Comparison of ENCODE assay signal across 7 cellular contexts in genomic region chr5:80481019-80481893, GRCh38. TPM values are rescaled to one million over a fixed set of nuclear protein-coding genes. Genes with fewer than 3 reads are reported as not detected.
DNase-seq lines count a peak whose midpoint lies in the region; ATAC-seq and TF ChIP-seq lines count a peak whose summit lies in the region.

No MANE protein-coding gene starts in this region.

- H3K4me2 ChIP-seq in GM23248 (ENCODE audit: unreplicated experiment) (no peak overlapping the region), smooth muscle cell (no peak overlapping the region)

- H2AFZ ChIP-seq in GM23248: no peak overlapping the region
- H2AFZ ChIP-seq in smooth muscle cell (ENCODE audit: low read depth): no peak overlapping the region

- H3K4me1 Mint-ChIP-seq in activated CD4-positive, alpha-beta T cell treated with anti-CD3 and anti-CD28 coated beads, Interleukin-2, amount 10 ng/mL, durations not matched to agents 7 days and 5 days: peaks cover 12% of the 10 kb centered on the region

- H3F3A ChIP-seq in GM23248 (ENCODE audit: insufficient read depth) (0 out of 2 replicates have a peak, but pooled peaks cover 2% of the 10 kb centered on the region), smooth muscle cell (ENCODE audit: low read depth) (no peaks in the 10 kb centered on the region)

- peak; percentile 55 for TF ChIP-seq CTCF in smooth muscle cell (IDR thresholded peaks at IDR 0.05; ENCODE audit: borderline replicate concordance, insufficient read depth, poor library complexity, severe bottlenecking)

- H4K20me1 ChIP-seq in GM23248 (ENCODE audit: insufficient read depth) (no peaks in the 10 kb centered on the region), smooth muscle cell (ENCODE audit: low read depth) (no peaks in the 10 kb centered on the region)

- DNase-seq in ELF-1 (ENCODE audit: low read depth, low spot score) (peak; percentile 59), GM23248 (peak; percentile 78), NCI-H2107 treated with DMSO at 0.1 percent for 48 hours (lab: John Stamatoyannopoulos, UW; ENCODE audit: unreplicated experiment) (peak; percentile 1), germinal center (ENCODE audit: low spot score) (peak; percentile 57), smooth muscle cell (lab: John Stamatoyannopoulos, UW; ENCODE audit: unreplicated experiment) (no peak)
- DNase-seq in activated CD4-positive, alpha-beta T cell treated with anti-CD3 and anti-CD28 coated beads, Interleukin-2, amount 10 ng/mL, durations not matched to agents 7 days and 5 days: peak; percentile 67

- H3K9me3 ChIP-seq in GM23248 (ENCODE audit: low read depth) (no peaks in the 10 kb centered on the region), smooth muscle cell (replicated peaks; ENCODE audit: low read depth) (no peaks in the 10 kb centered on the region)

- H3K36me3 ChIP-seq in GM23248 (ENCODE audit: low read depth): peaks cover 17% of the 10 kb centered on the region; the same call in 1 of the 2 replicates
- H3K36me3 ChIP-seq in smooth muscle cell (ENCODE audit: low read depth): peaks cover 35% of the 10 kb centered on the region

- H3K79me2 ChIP-seq in GM23248 (ENCODE audit: insufficient read depth): no peaks in the 10 kb centered on the region
- H3K79me2 ChIP-seq in smooth muscle cell (ENCODE audit: low read depth): no peaks in the 10 kb centered on the region

- H3K27me3 Mint-ChIP-seq in activated CD4-positive, alpha-beta T cell treated with anti-CD3 and anti-CD28 coated beads, Interleukin-2, amount 10 ng/mL, durations not matched to agents 7 days and 5 days: no peaks in the 10 kb centered on the region

- H3K4me3 ChIP-seq in GM23248 (no peak overlapping the region), smooth muscle cell (no peak overlapping the region)

- H3K27ac Mint-ChIP-seq in activated CD4-positive, alpha-beta T cell treated with anti-CD3 and anti-CD28 coated beads, Interleukin-2, amount 10 ng/mL, durations not matched to agents 7 days and 5 days: no peak overlapping the region

- H3K9me2 ChIP-seq in GM23248 (ENCODE audit: insufficient read depth): no peaks in the 10 kb centered on the region

- 98 to 99% methylated on average over 3 of the region's 3 CpGs for WGBS in GM23248 (ENCODE audit: low coverage in 1 of 2, low lambda C conversion rate in 2 of 2, missing lambda C conversion rate in 2 of 2), 2 experiments
- WGBS in smooth muscle cell (ENCODE audit: low lambda C conversion rate): 92% methylated on average over 3 of the region's 3 CpGs

- CTCF ChIA-PET in activated CD4-positive, alpha-beta T cell treated with anti-CD3 and anti-CD28 coated beads, Interleukin-2, amount 10 ng/mL, durations not matched to agents 7 days and 5 days (lab: Charles Lee): interaction anchor here (1.1 to 1.7 kb wide), 5 partner anchors 15 to 684 kb away, joined by 3 to 11 read pairs (median 4); no protein-coding TSS in a partner anchor

- H3K27me3 ChIP-seq in GM23248 (replicated peaks; ENCODE audit: insufficient read depth): no peaks in the 10 kb centered on the region
- H3K27me3 ChIP-seq in smooth muscle cell (ENCODE audit: low read depth): no peaks in the 10 kb centered on the region

- in situ Hi-C loops in GM23248 (cut with MboI): no loop called here

- H3K4me1 ChIP-seq in GM23248 (ENCODE audit: insufficient read depth) (no peaks in the 10 kb centered on the region), smooth muscle cell (ENCODE audit: low read depth) (no peaks in the 10 kb centered on the region)

- no peak overlapping the region for H3K4me3 Mint-ChIP-seq in activated CD4-positive, alpha-beta T cell treated with anti-CD3 and anti-CD28 coated beads, Interleukin-2, amount 10 ng/mL, durations not matched to agents 7 days and 5 days

- peaks cover 18% of the 10 kb centered on the region for H3K36me3 Mint-ChIP-seq in activated CD4-positive, alpha-beta T cell treated with anti-CD3 and anti-CD28 coated beads, Interleukin-2, amount 10 ng/mL, durations not matched to agents 7 days and 5 days (ENCODE audit: low read depth)

- H3K27ac ChIP-seq in GM23248: no peak overlapping the region
- H3K27ac ChIP-seq in smooth muscle cell (ENCODE audit: low read depth): no peak overlapping the region

- H3K9ac ChIP-seq in GM23248: no peak overlapping the region
- H3K9ac ChIP-seq in smooth muscle cell (ENCODE audit: low read depth): no peak overlapping the region

- POLR2A ChIA-PET in activated CD4-positive, alpha-beta T cell treated with anti-CD3 and anti-CD28 coated beads, Interleukin-2, amount 10 ng/mL, durations not matched to agents 7 days and 5 days (lab: Charles Lee): interaction anchor here (0.7 kb wide), 1 partner anchor 183 kb away, joined by 3 read pairs; no protein-coding TSS in a partner anchor

- no peak for ATAC-seq in GM19328 (IDR thresholded peaks at IDR 0.05; ENCODE audit: unreplicated experiment)

- peaks cover 5% of the 10 kb centered on the region for H3K9me3 Mint-ChIP-seq in activated CD4-positive, alpha-beta T cell treated with anti-CD3 and anti-CD28 coated beads, Interleukin-2, amount 10 ng/mL, durations not matched to agents 7 days and 5 days

RNA-seq across cellular contexts. Expression of gene FAM151B, which starts 6.6 kb away (rescaled TPM):
- 3.4 and 7.8 TPM in 2 replicates for total RNA-seq in GM23248 (2014; rRNA removed; shearing (Covaris generic))
- 2.6 and 4.4 TPM in 2 replicates for polyA plus RNA-seq in GM23248 (2016; fragmentation: Nextera tagmentation; extraction: Ambion mirVana)
- under 1 TPM; 0.15 to 0.52 TPM for total RNA-seq in activated CD4-positive, alpha-beta T cell treated with anti-CD3 and anti-CD28 coated beads, Interleukin-2, amount 10 ng/mL, durations not matched to agents 7 days and 5 days
- total RNA-seq in smooth muscle cell: 5.9 and 6.2 TPM in 2 replicates
- polyA plus RNA-seq in smooth muscle cell: 0.92 and 3.7 TPM in 2 replicates
